ENCODE assay signal across 1 cellular context in genomic region chr1:36157973-36158826, GRCh38.
TF ChIP-seq lines count a peak whose summit lies in the region.

No MANE protein-coding gene starts in this region.

TF ChIP-seq in GM12878, 131 proteins besides CTCF, POLR2A, EP300 and RAD21 (continued from another document):
- TF ChIP-seq BCL3 (IDR thresholded peaks at IDR 0.05; ENCODE audit: borderline replicate concordance, insufficient read depth, low read depth, low read length, poor library complexity, severe bottlenecking) (no peak), JUND (IDR thresholded peaks at IDR 0.05; ENCODE audit: low read depth, low read length) (no peak), RAD51 (IDR thresholded peaks at IDR 0.05) (no peak), SUPT20H (IDR thresholded peaks at IDR 0.05; ENCODE audit: borderline replicate concordance, control insufficient read depth, low read depth, low read length) (no peak), KLF5 (IDR thresholded peaks at IDR 0.05; ENCODE audit: partially characterized antibody) (no peak), IRF4 (IDR thresholded peaks at IDR 0.05; ENCODE audit: low read depth, low read length) (no peak), ZNF687 (IDR thresholded peaks at IDR 0.05) (no peak), ZBTB40 (IDR thresholded peaks at IDR 0.05; ENCODE audit: borderline replicate concordance) (no peak), PKNOX1 (IDR thresholded peaks at IDR 0.05) (no peak), IKZF2 (IDR thresholded peaks at IDR 0.05) (no peak), ZBED1 (IDR thresholded peaks at IDR 0.05; ENCODE audit: borderline replicate concordance) (no peak), SMC3 (IDR thresholded peaks at IDR 0.05; ENCODE audit: borderline replicate concordance, low read length) (no peak), TAF1 (IDR thresholded peaks at IDR 0.05; ENCODE audit: borderline replicate concordance, low read depth, low read length) (no peak), RBBP5 (conservative IDR thresholded peaks at IDR 0.05) (no peak)
TF ChIP-seq in GM12878: peak in this region for 0.
